In genomic region chr6:156925718-156926607, GRCh38 we compare ENCODE assay signal across 9 cellular contexts.
DNase-seq lines count a peak whose midpoint lies in the region; ATAC-seq and TF ChIP-seq lines count a peak whose summit lies in the region.
"Had no signal": no experiment of that assay in that cellular context is flagged by ENCODE, and none has a peak within 500 bp of the region (broad histone marks: within the 10 kb centered on the region; RNA-seq: fewer than 3 reads in every experiment).

No MANE protein-coding gene starts in this region.

- intact Hi-C loops in Right ventricle myocardium inferior (cut with DNase I): no loop called here

- WGBS in tibial nerve, 2 donors: 78 to 81% methylated on average over 3 of the region's 3 CpGs

- H3K9me3 ChIP-seq in iPS-20b (ENCODE audit: insufficient read depth, low read depth, low read length) (no peaks in the 10 kb centered on the region), tibial nerve (no peaks in the 10 kb centered on the region)

- H3K4me1 ChIP-seq in iPS-20b (ENCODE audit: insufficient read depth, low read length): peaks cover 9% of the 10 kb centered on the region; the same call in 1 of the 2 replicates
- H3K4me1 ChIP-seq in tibial nerve: peaks cover 0 to 37% (median 6%) of the 10 kb centered on the region in 4 donors

- no peak for TF ChIP-seq POLR2A in tibial nerve (IDR thresholded peaks at IDR 0.05)

- H3K4me3 ChIP-seq in iPS-20b (ENCODE audit: low read length) (peak overlapping the region; percentile 21; the same call in 1 of the 2 replicates), tibial nerve (no peak overlapping the region)

- ATAC-seq in GM18499 (IDR thresholded peaks at IDR 0.05; ENCODE audit: insufficient read depth, unreplicated experiment) (peak; percentile 58), GM21447 (IDR thresholded peaks at IDR 0.05; ENCODE audit: unreplicated experiment) (peak; percentile 97), HG03342 (IDR thresholded peaks at IDR 0.05; ENCODE audit: unreplicated experiment) (peak; percentile 83), Right ventricle myocardium inferior (no peak)

- no peaks in the 10 kb centered on the region for H3K27me3 ChIP-seq in iPS-20b (ENCODE audit: insufficient read depth, low read length)
- H3K27me3 ChIP-seq in tibial nerve: no peaks in the 10 kb centered on the region

- no peak for DNase-seq in Right ventricle myocardium inferior (ENCODE audit: missing footprints)
- no peak for DNase-seq in globus pallidus (ENCODE audit: low spot score)
- DNase-seq in tibial nerve (ENCODE audit: low spot score in 2 of 2): no peak
- no peak for DNase-seq in cerebellar nuclear complex (lab: John Stamatoyannopoulos, UW)
- DNase-seq: stimulated activated naive CD4-positive, alpha-beta T cell had no signal

- H3K9ac ChIP-seq in iPS-20b (ENCODE audit: low read depth, low read length): no peak overlapping the region

- no peak for TF ChIP-seq EP300 in tibial nerve (IDR thresholded peaks at IDR 0.05)

- H3K36me3 ChIP-seq in iPS-20b (ENCODE audit: insufficient read depth, low read depth, low read length) (no peaks in the 10 kb centered on the region), tibial nerve (no peaks in the 10 kb centered on the region)

- H3K27ac ChIP-seq in iPS-20b (ENCODE audit: low read length) (no peak overlapping the region), tibial nerve (no peak overlapping the region)

- no peak for TF ChIP-seq CTCF in tibial nerve (IDR thresholded peaks at IDR 0.05)
